8 cellular contexts compared by ENCODE assay signal in genomic region chr14:69260246-69260978, GRCh38. TPM values are rescaled to one million over a fixed set of nuclear protein-coding genes. Genes with fewer than 3 reads are reported as not detected.
A peak's percentile ranks its signal among the peaks of the same experiment; 100 is the strongest.
DNase-seq lines count a peak whose midpoint lies in the region; ATAC-seq, FAIRE-seq and TF ChIP-seq lines count a peak whose summit lies in the region.

No MANE protein-coding gene starts in this region.

- intact Hi-C loops in A673 (cut with micrococcal nuclease; ENCODE audit: unreplicated experiment): no loop called here
- intact Hi-C loops in activated T-helper 2 cell treated with anti-CD3 and anti-CD28 coated beads, Interferon-gamma antibody, Interleukin-2, Interleukin-4, amounts not matched to agents 10 μg/mL and 5 μg/mL and 100 μg/mL, durations not matched to agents 14 hours and 24 hours and 36 hours (cut with micrococcal nuclease): no loop called here

- TF ChIP-seq POLR2A in GM12892 (IDR thresholded peaks at IDR 0.05; ENCODE audit: low read depth, low read length): no peak

- POLR2A ChIA-PET in A673 (lab: Charles Lee; ENCODE audit: low non-redundant PET): no interaction called here

- H3K36me3 ChIP-seq in A673 (ENCODE audit: insufficient read depth, low read length, poor library complexity, severe bottlenecking) (no peaks in the 10 kb centered on the region), iPS-15b (ENCODE audit: control insufficient read depth, insufficient read depth, low read length) (no peaks in the 10 kb centered on the region), smooth muscle cell (ENCODE audit: low read depth) (no peaks in the 10 kb centered on the region)

- no peaks in the 10 kb centered on the region for H3F3A ChIP-seq in smooth muscle cell (ENCODE audit: low read depth)

- 1% methylated on average over 54 of the region's 80 CpGs for WGBS in smooth muscle cell (ENCODE audit: low lambda C conversion rate)

- H3K27ac ChIP-seq in A673 (ENCODE audit: low read depth, low read length, poor library complexity, severe bottlenecking) (no peak overlapping the region), smooth muscle cell (ENCODE audit: low read depth) (no peak overlapping the region)

- peak overlapping the region; percentile 66 for H2AFZ ChIP-seq in smooth muscle cell (ENCODE audit: low read depth)

- peaks cover 63% of the 10 kb centered on the region for H3K27me3 Mint-ChIP-seq in activated T-helper 2 cell treated with anti-CD3 and anti-CD28 coated beads, Interferon-gamma antibody, Interleukin-2, Interleukin-4, amounts not matched to agents 10 μg/mL and 5 μg/mL and 100 μg/mL, durations not matched to agents 14 hours and 24 hours and 36 hours (ENCODE audit: low read depth)

- H3K4me3 ChIP-seq in A673 (ENCODE audit: low read depth, low read length, poor library complexity, severe bottlenecking) (peak overlapping the region; percentile 48), iPS-15b (ENCODE audit: low read depth, low read length) (peak overlapping the region; percentile 72), smooth muscle cell (peak overlapping the region; percentile 68)

- peak overlapping the region; percentile 8 for H3K9ac ChIP-seq in iPS-15b (ENCODE audit: low read depth, low read length)
- no peak overlapping the region for H3K9ac ChIP-seq in smooth muscle cell (ENCODE audit: low read depth)

- CTCF ChIA-PET in A673 (lab: Charles Lee): interaction anchor here (1.0 kb wide), 1 partner anchor 200 kb away, joined by 3 read pairs; no protein-coding TSS in a partner anchor

- DNase-seq in A673 (ENCODE audit: low spot score) (peak; percentile 30), GM12892 (ENCODE audit: insufficient read length) (peak; percentile 36), smooth muscle cell (lab: John Stamatoyannopoulos, UW; ENCODE audit: unreplicated experiment) (no peak), GF-D8 (lab: John Stamatoyannopoulos, UW) (no peak)
- DNase-seq in activated T-helper 2 cell treated with anti-CD3 and anti-CD28 coated beads, Interferon-gamma antibody, Interleukin-2, Interleukin-4, amounts not matched to agents 10 μg/mL and 5 μg/mL and 100 μg/mL, durations not matched to agents 14 hours and 24 hours and 36 hours (ENCODE audit: low spot score): no peak
- no peak for DNase-seq in stimulated activated naive CD4-positive, alpha-beta T cell (lab: John Stamatoyannopoulos, UW)

- H3K9me3 Mint-ChIP-seq in activated T-helper 2 cell treated with anti-CD3 and anti-CD28 coated beads, Interferon-gamma antibody, Interleukin-2, Interleukin-4, amounts not matched to agents 10 μg/mL and 5 μg/mL and 100 μg/mL, durations not matched to agents 14 hours and 24 hours and 36 hours: no peaks in the 10 kb centered on the region

- H4K20me1 ChIP-seq in smooth muscle cell (ENCODE audit: low read depth): no peaks in the 10 kb centered on the region

- TF ChIP-seq CTCF in A673 (conservative IDR thresholded peaks at IDR 0.05; ENCODE audit: low read depth, low read length) (no peak), smooth muscle cell (IDR thresholded peaks at IDR 0.05; ENCODE audit: borderline replicate concordance, insufficient read depth, poor library complexity, severe bottlenecking) (no peak)

- no peak overlapping the region for H3K27ac Mint-ChIP-seq in activated T-helper 2 cell treated with anti-CD3 and anti-CD28 coated beads, Interferon-gamma antibody, Interleukin-2, Interleukin-4, amounts not matched to agents 10 μg/mL and 5 μg/mL and 100 μg/mL, durations not matched to agents 14 hours and 24 hours and 36 hours

- H3K9me3 ChIP-seq in A673 (ENCODE audit: low read depth, low read length, poor library complexity, severe bottlenecking): no peaks in the 10 kb centered on the region
- H3K9me3 ChIP-seq in iPS-15b (ENCODE audit: control insufficient read depth, insufficient read depth, low read length): no peaks in the 10 kb centered on the region
- H3K9me3 ChIP-seq in smooth muscle cell (replicated peaks; ENCODE audit: low read depth): no peaks in the 10 kb centered on the region

- H3K4me1 Mint-ChIP-seq in activated T-helper 2 cell treated with anti-CD3 and anti-CD28 coated beads, Interferon-gamma antibody, Interleukin-2, Interleukin-4, amounts not matched to agents 10 μg/mL and 5 μg/mL and 100 μg/mL, durations not matched to agents 14 hours and 24 hours and 36 hours (ENCODE audit: low read depth): peaks cover 4% of the 10 kb centered on the region

- no peaks in the 10 kb centered on the region for H3K79me2 ChIP-seq in smooth muscle cell (ENCODE audit: low read depth)

- H3K4me2 ChIP-seq in smooth muscle cell: peak overlapping the region; percentile 99

- peaks cover 52% of the 10 kb centered on the region for H3K27me3 ChIP-seq in A673 (replicated peaks; ENCODE audit: insufficient read depth, low read depth, low read length, poor library complexity)
- peaks cover 44% of the 10 kb centered on the region for H3K27me3 ChIP-seq in iPS-15b (ENCODE audit: control insufficient read depth, insufficient read depth, low read length)
- peaks cover 82% of the 10 kb centered on the region for H3K27me3 ChIP-seq in smooth muscle cell (ENCODE audit: low read depth)

- H3K36me3 Mint-ChIP-seq in activated T-helper 2 cell treated with anti-CD3 and anti-CD28 coated beads, Interferon-gamma antibody, Interleukin-2, Interleukin-4, amounts not matched to agents 10 μg/mL and 5 μg/mL and 100 μg/mL, durations not matched to agents 14 hours and 24 hours and 36 hours (ENCODE audit: low read depth): no peaks in the 10 kb centered on the region

- H3K4me1 ChIP-seq in A673 (ENCODE audit: insufficient read depth, low read length, poor library complexity, severe bottlenecking): peaks cover 14% of the 10 kb centered on the region
- H3K4me1 ChIP-seq in iPS-15b (ENCODE audit: control insufficient read depth, insufficient read depth, low read length): peaks cover 9% of the 10 kb centered on the region
- peaks cover 11% of the 10 kb centered on the region for H3K4me1 ChIP-seq in smooth muscle cell (ENCODE audit: low read depth)

- no peak for FAIRE-seq in GM12892 (lab: Jason Lieb, UNC)

- ATAC-seq in GM19035 (IDR thresholded peaks at IDR 0.05; ENCODE audit: unreplicated experiment): no peak

- peak overlapping the region; percentile 33 for H3K4me3 Mint-ChIP-seq in activated T-helper 2 cell treated with anti-CD3 and anti-CD28 coated beads, Interferon-gamma antibody, Interleukin-2, Interleukin-4, amounts not matched to agents 10 μg/mL and 5 μg/mL and 100 μg/mL, durations not matched to agents 14 hours and 24 hours and 36 hours (ENCODE audit: low read depth)

- BruUV-seq in A673 (replicated peaks; lab: Mats Ljungman, UMichigan): no TSS peak

RNA-seq across cellular contexts. Expression of gene GALNT16, which starts 0.5 kb away (rescaled TPM):
- 0.32 and 0.63 TPM in 2 replicates for total RNA-seq in A673 (2021)
- 0.21 TPM for polyA plus RNA-seq in GM12892 (2012; ENCODE audit: missing spikeins)
- total RNA-seq in activated T-helper 2 cell treated with anti-CD3 and anti-CD28 coated beads, Interferon-gamma antibody, Interleukin-2, Interleukin-4, amounts not matched to agents 10 μg/mL and 5 μg/mL and 100 μg/mL, durations not matched to agents 14 hours and 24 hours and 36 hours: 0.11 TPM in 1 of 2 replicates, not detected in the other
- 0.04 and 4.7 TPM in 2 replicates for total RNA-seq in smooth muscle cell
- 0.54 and 0.58 TPM in 2 replicates for polyA plus RNA-seq in smooth muscle cell

Comparison
In these comparisons a context has a peak if more than half of its experiments do, and no peak if none do; other contexts are left out.
1. DNase-seq: peak in A673 (single experiment) and GM12892 (single experiment); none in activated T-helper 2 cell treated with anti-CD3 and anti-CD28 coated beads, Interferon-gamma antibody, Interleukin-2, Interleukin-4, amounts not matched to agents 10 μg/mL and 5 μg/mL and 100 μg/mL, durations not matched to agents 14 hours and 24 hours and 36 hours (single experiment), smooth muscle cell (single experiment), GF-D8 (single experiment) and stimulated activated naive CD4-positive, alpha-beta T cell (0 of 6).
2. Peak in every context shown above with its lines, with median percentiles within 50 percentile points of each other: H3K4me3 ChIP-seq.